In the genomic region with DNA sequence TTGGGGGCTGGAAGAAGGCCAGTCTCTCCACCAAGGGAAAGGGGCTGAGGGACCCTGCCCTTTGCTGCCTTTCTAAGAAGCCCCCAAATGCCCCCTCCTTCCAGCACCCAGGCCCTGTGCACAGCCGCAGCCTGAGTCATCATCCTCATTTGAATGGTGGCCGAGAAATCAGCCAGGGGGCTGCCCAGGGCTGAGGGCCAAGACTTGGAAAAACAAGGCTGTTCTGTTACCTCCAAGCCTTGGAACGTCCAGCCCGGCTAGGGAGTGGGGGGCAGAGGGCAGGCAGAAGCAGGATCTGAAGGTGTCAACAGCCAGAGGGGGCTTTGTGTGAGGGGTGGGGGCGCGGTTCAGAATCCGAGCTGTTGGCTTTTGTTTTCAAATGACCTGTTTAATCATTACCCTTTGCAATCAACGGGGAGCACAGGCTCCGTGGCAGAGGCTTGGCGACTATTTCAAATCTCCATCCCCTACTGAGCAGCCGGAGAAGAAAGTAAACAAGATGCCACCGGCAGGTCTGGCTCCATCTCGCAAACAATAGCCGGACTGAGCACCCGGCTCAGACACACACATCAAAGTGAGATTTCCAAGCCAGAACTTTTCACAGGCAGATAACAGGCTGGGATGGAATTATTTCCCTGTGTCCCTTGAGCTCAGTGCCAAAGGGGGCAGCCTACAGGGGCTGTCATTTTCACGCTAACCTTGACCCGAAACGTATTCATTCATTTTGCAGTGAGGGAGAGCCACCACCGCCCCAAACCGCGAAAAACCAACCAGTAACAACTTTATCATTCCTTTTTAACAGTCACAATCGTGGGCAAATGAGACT, we compare ENCODE assay signal across 10 cellular contexts. TPM values are rescaled to one million over a fixed set of nuclear protein-coding genes. Genes with fewer than 3 reads are reported as not detected.
A peak's percentile ranks its signal among the peaks of the same experiment; 100 is the strongest.
DNase-seq lines count a peak whose midpoint lies in the region; FAIRE-seq and TF ChIP-seq lines count a peak whose summit lies in the region.
"Not testable (repeated sequence)": the region's sequence is repeated elsewhere in the genome, so short reads cannot be mapped to it uniquely, and the experiment has no call there.
"Had no signal": no experiment of that assay in that cellular context is flagged by ENCODE, and none has a peak within 500 bp of the region (broad histone marks: within the 10 kb centered on the region; RNA-seq: fewer than 3 reads in every experiment).

No MANE protein-coding gene starts in this region.

- not testable (repeated sequence) for H4K91ac ChIP-seq in H1 (replicated peaks; ENCODE audit: insufficient read length, low read length)

- not testable (repeated sequence) for H3K27ac ChIP-seq in BLaER1; SJSA1; H1 (ENCODE audit: low read depth, low read length); iPS-20b (ENCODE audit: low read length)
- peak overlapping the region; percentile 90 for H3K27ac ChIP-seq in HUES48 (ENCODE audit: low read depth, low read length)
- H3K27ac ChIP-seq in neural cell (ENCODE audit: low read length): peak overlapping the region; percentile 75

- H2BK12ac ChIP-seq in H1 (ENCODE audit: low read depth, low read length): not testable (repeated sequence)

- H3K4me3 ChIP-seq in BLaER1 (peak overlapping the region; percentile 82), HUES48 (ENCODE audit: low read depth, low read length) (peak overlapping the region; percentile 64), H1 (ENCODE audit: extremely low read depth in 1 of 4, insufficient read depth in 2 of 4, low read depth in 3 of 4, low read length in 4 of 4) (peak overlapping the region; percentile 41 to 73 (median 54); a peak in 6 of 8 replicates), iPS-20b (ENCODE audit: low read length) (peak overlapping the region; percentile 77), neural cell (ENCODE audit: low read length) (peak overlapping the region; percentile 71)
- not testable (repeated sequence) for H3K4me3 ChIP-seq in SJSA1

- H3K23me2 ChIP-seq in H1 (ENCODE audit: low read depth, low read length): not testable (repeated sequence)

- not testable (repeated sequence) for H3K18ac ChIP-seq in H1 (ENCODE audit: extremely low read depth, low read length)

- H4K5ac ChIP-seq in H1 (ENCODE audit: insufficient read length, low read depth, low read length): not testable (repeated sequence)

- H3K27ac Mint-ChIP-seq in activated naive CD8-positive, alpha-beta T cell treated with anti-CD3 and anti-CD28 coated beads for 36 hours: peak overlapping the region; percentile 4
- H3K27ac Mint-ChIP-seq in stimulated activated naive CD8-positive, alpha-beta T cell treated with anti-CD3 and anti-CD28 coated beads, Interleukin-15, Interleukin-2, amounts not matched to agents 100 ng/mL and 50 ng/mL, for 24 hours: not testable (repeated sequence)

- H3K9ac ChIP-seq in BLaER1; HUES48 (ENCODE audit: low read depth, low read length): not testable (repeated sequence)
- H3K9ac ChIP-seq in H1 (replicated peaks in 1 of 4; ENCODE audit: extremely low read depth in 1 of 4, low read depth in 3 of 4, low read length in 3 of 4) (peak overlapping the region in 1 of 4 experiments; percentile 48; a peak in 1 of 7 replicates), iPS-20b (ENCODE audit: low read depth, low read length) (peak overlapping the region; percentile 65; the same call in 1 of the 2 replicates), neural cell (ENCODE audit: low read length) (peak overlapping the region; percentile 77)

- H3K9me3 Mint-ChIP-seq in activated naive CD8-positive, alpha-beta T cell treated with anti-CD3 and anti-CD28 coated beads for 36 hours; stimulated activated naive CD8-positive, alpha-beta T cell treated with anti-CD3 and anti-CD28 coated beads, Interleukin-15, Interleukin-2, amounts not matched to agents 100 ng/mL and 50 ng/mL, for 24 hours: not testable (repeated sequence)

- H3K4me1 Mint-ChIP-seq in activated naive CD8-positive, alpha-beta T cell treated with anti-CD3 and anti-CD28 coated beads for 36 hours: peaks cover 13% of the 10 kb centered on the region
- peaks cover 24% of the 10 kb centered on the region for H3K4me1 Mint-ChIP-seq in stimulated activated naive CD8-positive, alpha-beta T cell treated with anti-CD3 and anti-CD28 coated beads, Interleukin-15, Interleukin-2, amounts not matched to agents 100 ng/mL and 50 ng/mL, for 24 hours (ENCODE audit: low read depth)

- not testable (repeated sequence) for TF ChIP-seq CTCF in H1 (IDR thresholded peaks at IDR 0.05; ENCODE audit: control extremely low read depth in 1 of 3, insufficient read depth in 1 of 3, low read depth in 1 of 3, low read length in 3 of 3); neural cell (IDR thresholded peaks at IDR 0.05; ENCODE audit: poor library complexity, severe bottlenecking)

- H4K20me1 ChIP-seq in BLaER1: peaks cover 52% of the 10 kb centered on the region
- H4K20me1 ChIP-seq in H1 (replicated peaks in 1 of 2; ENCODE audit: control insufficient read depth in 1 of 2, insufficient read depth in 2 of 2, low read length in 2 of 2); neural cell (ENCODE audit: insufficient read depth): not testable (repeated sequence)

- H3K4me3 Mint-ChIP-seq in activated naive CD8-positive, alpha-beta T cell treated with anti-CD3 and anti-CD28 coated beads for 36 hours: peak overlapping the region; percentile 73
- H3K4me3 Mint-ChIP-seq in stimulated activated naive CD8-positive, alpha-beta T cell treated with anti-CD3 and anti-CD28 coated beads, Interleukin-15, Interleukin-2, amounts not matched to agents 100 ng/mL and 50 ng/mL, for 24 hours: peak overlapping the region; percentile 78

- FAIRE-seq in H1 (lab: Jason Lieb, UNC): not testable (repeated sequence)

- H3K36me3 ChIP-seq in BLaER1; HUES48 (ENCODE audit: control insufficient read depth, insufficient read depth, low read length); SJSA1; H1 (ENCODE audit: control insufficient read depth in 2 of 4, insufficient read depth in 4 of 4, low read length in 3 of 4); iPS-20b (ENCODE audit: insufficient read depth, low read depth, low read length); neural cell (ENCODE audit: insufficient read depth, low read length): not testable (repeated sequence)

- DNase-seq in SJSA1 (ENCODE audit: low read depth in 1 of 2, low spot score in 2 of 2): peak; percentile 16 to 50
- peak; percentile 9 for DNase-seq in activated naive CD8-positive, alpha-beta T cell treated with anti-CD3 and anti-CD28 coated beads for 36 hours
- DNase-seq in H1 (ENCODE audit: low read depth in 1 of 2, low spot score in 2 of 2): not testable (repeated sequence)

- not testable (repeated sequence) for H3K23ac ChIP-seq in H1 (ENCODE audit: insufficient read length)

- H3F3A ChIP-seq in neural cell (ENCODE audit: insufficient read depth, low read length, poor library complexity, severe bottlenecking): not testable (repeated sequence)

- TF ChIP-seq POLR2A in H1 (IDR thresholded peaks at IDR 0.05; ENCODE audit: control extremely low read depth in 1 of 2, low read depth in 2 of 2, low read length in 2 of 2): not testable (repeated sequence)

- not testable (repeated sequence) for H3K36me3 Mint-ChIP-seq in activated naive CD8-positive, alpha-beta T cell treated with anti-CD3 and anti-CD28 coated beads for 36 hours; stimulated activated naive CD8-positive, alpha-beta T cell treated with anti-CD3 and anti-CD28 coated beads, Interleukin-15, Interleukin-2, amounts not matched to agents 100 ng/mL and 50 ng/mL, for 24 hours (ENCODE audit: low read depth)

- not testable (repeated sequence) for TF ChIP-seq EP300 in H1 (IDR thresholded peaks at IDR 0.05; ENCODE audit: borderline replicate concordance in 1 of 2, low read depth in 2 of 2, low read length in 2 of 2); neural cell (conservative IDR thresholded peaks at IDR 0.05; ENCODE audit: poor library complexity, severe bottlenecking)

- not testable (repeated sequence) for H3K79me1 ChIP-seq in H1 (ENCODE audit: low read depth, low read length)

- not testable (repeated sequence) for H2AK5ac ChIP-seq in H1 (ENCODE audit: low read depth, low read length)

- 0 out of 2 replicates have a peak overlapping the region, but pooled peaks have one; percentile 25 for H4K8ac ChIP-seq in H1 (ENCODE audit: extremely low read depth, insufficient read depth, low read length)

- not testable (repeated sequence) for H3K4ac ChIP-seq in H1 (replicated peaks; ENCODE audit: insufficient read length, low read depth, low read length)

- H3K79me2 ChIP-seq in H1 (ENCODE audit: control insufficient read depth in 1 of 2, insufficient read depth in 2 of 2, low read length in 2 of 2) (peaks cover 3 to 36% of the 10 kb centered on the region in 2 experiments), neural cell (replicated peaks; ENCODE audit: insufficient read depth, low read length) (peaks cover 30% of the 10 kb centered on the region)

- not testable (repeated sequence) for H3K9me2 ChIP-seq in neural cell (ENCODE audit: insufficient read depth, low read length)

- not testable (repeated sequence) for TF ChIP-seq RAD21 in H1 (IDR thresholded peaks at IDR 0.05 in 1 of 2, conservative IDR thresholded peaks at IDR 0.05 in 1 of 2; ENCODE audit: low read depth in 2 of 2, low read length in 2 of 2); neural cell (conservative IDR thresholded peaks at IDR 0.05)

- H2BK5ac ChIP-seq in H1 (ENCODE audit: low read depth, low read length): not testable (repeated sequence)

- not testable (repeated sequence) for H2BK120ac ChIP-seq in H1 (replicated peaks; ENCODE audit: low read depth, low read length)

- H3K4me1 ChIP-seq in BLaER1 (peaks cover 21% of the 10 kb centered on the region), HUES48 (ENCODE audit: control insufficient read depth, insufficient read depth, low read length) (peaks cover 15% of the 10 kb centered on the region; the same call in 1 of the 2 replicates), SJSA1 (replicated peaks) (peaks cover 22% of the 10 kb centered on the region), H1 (replicated peaks in 1 of 4; ENCODE audit: control insufficient read depth in 3 of 4, insufficient read depth in 4 of 4, low read length in 3 of 4) (peaks cover 0 to 13% (median 9%) of the 10 kb centered on the region in 4 experiments; a peak in 6 of 7 replicates)
- H3K4me1 ChIP-seq in iPS-20b (ENCODE audit: insufficient read depth, low read length): not testable (repeated sequence)

- WGBS in H1 (ENCODE audit: extremely low coverage in 1 of 2, insufficient coverage in 1 of 2, insufficient read length in 1 of 2, insufficient replicate concordance in 2 of 2, low coverage in 1 of 2, low lambda C conversion rate in 2 of 2, missing lambda C conversion rate in 1 of 2), 2 experiments: 15% methylated on average over 13 of the region's 22 CpGs; no CpG with 5 or more reads in 1 of the 2 experiments

- not testable (repeated sequence) for H3K27me3 Mint-ChIP-seq in activated naive CD8-positive, alpha-beta T cell treated with anti-CD3 and anti-CD28 coated beads for 36 hours; stimulated activated naive CD8-positive, alpha-beta T cell treated with anti-CD3 and anti-CD28 coated beads, Interleukin-15, Interleukin-2, amounts not matched to agents 100 ng/mL and 50 ng/mL, for 24 hours

- H2BK20ac ChIP-seq in H1 (ENCODE audit: low read length): not testable (repeated sequence)

- CTCF ChIA-PET in H1 (lab: Charles Lee; ENCODE audit: partially characterized antibody): not testable (repeated sequence)

- not testable (repeated sequence) for H3K14ac ChIP-seq in H1 (ENCODE audit: insufficient read length)

- not testable (repeated sequence) for H3K56ac ChIP-seq in H1 (replicated peaks; ENCODE audit: insufficient read length, low read depth, low read length)

- H3K27me3 ChIP-seq in BLaER1; HUES48 (ENCODE audit: control insufficient read depth, insufficient read depth, low read length); SJSA1 (replicated peaks); H1 (replicated peaks in 1 of 4; ENCODE audit: control insufficient read depth in 3 of 4, extremely low read depth in 1 of 4, insufficient read depth in 3 of 4, low read length in 3 of 4); iPS-20b (ENCODE audit: insufficient read depth, low read length); neural cell (ENCODE audit: insufficient read depth, low read depth, low read length): not testable (repeated sequence)

- H3K9me3 ChIP-seq in BLaER1; HUES48 (ENCODE audit: control insufficient read depth, insufficient read depth, low read length); SJSA1 (replicated peaks); H1 (ENCODE audit: insufficient read depth in 2 of 2, low read depth in 1 of 2, low read length in 1 of 2); iPS-20b (ENCODE audit: insufficient read depth, low read depth, low read length); neural cell (ENCODE audit: low read length): not testable (repeated sequence)

- H2BK15ac ChIP-seq in H1 (ENCODE audit: low read length): not testable (repeated sequence)

- not testable (repeated sequence) for H2AFZ ChIP-seq in H1 (ENCODE audit: low read length); neural cell (ENCODE audit: low read depth, low read length)

- POLR2A ChIA-PET in H1 (lab: Charles Lee; ENCODE audit: partially characterized antibody): interaction anchor here (0.7 kb wide), 1 partner anchor 94 kb away, joined by 4 read pairs; no protein-coding TSS in a partner anchor

- H3K4me2 ChIP-seq in BLaER1 (peak overlapping the region; percentile 73), H1 (ENCODE audit: insufficient read depth in 1 of 2, low read depth in 2 of 2, low read length in 2 of 2) (peak overlapping the region; percentile 73 to 83), neural cell (ENCODE audit: low read length) (peak overlapping the region; percentile 51)

RNA-seq across cellular contexts. Expression of gene SPDYE3, which starts 37.2 kb away (rescaled TPM):
- total RNA-seq in SJSA1 (2014; rRNA removed; shearing (Covaris generic)): not detected in 2 replicates
- total RNA-seq in activated naive CD8-positive, alpha-beta T cell treated with anti-CD3 and anti-CD28 coated beads for 36 hours: not detected
- total RNA-seq in H1 (2021; fragmentation: NEBNext Ultra II Directional; extraction: Animal tissue kit (Norgen Biotek cat#: 25700)): not detected in 2 replicates
- not detected in 2 replicates for polyA plus RNA-seq in H1 (2011; rRNA removed)
- not detected for polyA plus RNA-seq in H1 (2011; cell fraction: cytosol; rRNA removed)
- polyA plus RNA-seq in H1 (2011; cell fraction: nucleus; rRNA removed): not detected
- 2.3 to 3.4 TPM (median 2.5 TPM) in 4 replicates for polyA plus RNA-seq in H1 (2012, experiment 1 of 2)
- polyA plus RNA-seq in H1 (2012, experiment 2 of 2): 1.9 TPM
- polyA plus RNA-seq in H1 (2013, experiment 1 of 2): not detected
- polyA plus RNA-seq in H1 (2013, experiment 2 of 2): not detected
- not detected in 2 replicates for polyA minus RNA-seq in H1 (2011; rRNA and poly(A)+ RNA removed)
- polyA minus RNA-seq in H1 (2011; cell fraction: cytosol; rRNA and poly(A)+ RNA removed): not detected
- polyA minus RNA-seq in H1 (2011; cell fraction: nucleus; rRNA and poly(A)+ RNA removed): not detected
- not detected in 2 replicates for polyA plus RNA-seq in neural cell
- polyA minus RNA-seq in neural cell: not detected in 2 replicates
- total RNA-seq: aorta, spleen had no signal
- polyA plus RNA-seq: aorta had no signal

RNA-seq across cellular contexts. Expression of gene PVRIG, which starts 50.6 kb away (rescaled TPM):
- 1.7 TPM in 1 of 2 replicates, not detected in the other for total RNA-seq in SJSA1 (2014; rRNA removed; shearing (Covaris generic))
- total RNA-seq in activated naive CD8-positive, alpha-beta T cell treated with anti-CD3 and anti-CD28 coated beads for 36 hours: 10 to 100 TPM; 33.4 to 34.5 TPM
- total RNA-seq in H1 (2021; fragmentation: NEBNext Ultra II Directional; extraction: Animal tissue kit (Norgen Biotek cat#: 25700)): not detected in 2 replicates
- polyA plus RNA-seq in H1 (2011; rRNA removed) (0.15 TPM in 1 of 2 replicates, not detected in the other), neural cell (0.16 TPM in 1 of 2 replicates, not detected in the other)
- polyA plus RNA-seq in H1 (2011; cell fraction: cytosol; rRNA removed): not detected
- not detected for polyA plus RNA-seq in H1 (2011; cell fraction: nucleus; rRNA removed)
- polyA plus RNA-seq in H1 (2012, experiment 1 of 2): 0.80 to 2.2 TPM (median 1.2 TPM) in 4 replicates
- 2.1 TPM for polyA plus RNA-seq in H1 (2012, experiment 2 of 2)
- polyA plus RNA-seq in H1 (2013, experiment 1 of 2): not detected
- not detected for polyA plus RNA-seq in H1 (2013, experiment 2 of 2)
- polyA minus RNA-seq in H1 (2011; rRNA and poly(A)+ RNA removed): not detected in 2 replicates
- not detected for polyA minus RNA-seq in H1 (2011; cell fraction: cytosol; rRNA and poly(A)+ RNA removed)
- not detected for polyA minus RNA-seq in H1 (2011; cell fraction: nucleus; rRNA and poly(A)+ RNA removed)
- not detected in 2 replicates for polyA minus RNA-seq in neural cell

Comparison
In these comparisons a context has a peak if more than half of its experiments do, and no peak if none do; other contexts are left out.
1. RNA of gene PVRIG, which starts 50.6 kb away (total RNA-seq): 33.4 to 34.5 TPM in activated naive CD8-positive, alpha-beta T cell treated with anti-CD3 and anti-CD28 coated beads for 36 hours; 1.7 TPM in SJSA1 and not detected in H1; every median in the first group is over 10 times any median in the second.
2. Peak in every context shown above with its lines, with median percentiles within 50 percentile points of each other: H3K4me2 ChIP-seq.